8 cellular contexts compared by ENCODE assay signal in the genomic region with DNA sequence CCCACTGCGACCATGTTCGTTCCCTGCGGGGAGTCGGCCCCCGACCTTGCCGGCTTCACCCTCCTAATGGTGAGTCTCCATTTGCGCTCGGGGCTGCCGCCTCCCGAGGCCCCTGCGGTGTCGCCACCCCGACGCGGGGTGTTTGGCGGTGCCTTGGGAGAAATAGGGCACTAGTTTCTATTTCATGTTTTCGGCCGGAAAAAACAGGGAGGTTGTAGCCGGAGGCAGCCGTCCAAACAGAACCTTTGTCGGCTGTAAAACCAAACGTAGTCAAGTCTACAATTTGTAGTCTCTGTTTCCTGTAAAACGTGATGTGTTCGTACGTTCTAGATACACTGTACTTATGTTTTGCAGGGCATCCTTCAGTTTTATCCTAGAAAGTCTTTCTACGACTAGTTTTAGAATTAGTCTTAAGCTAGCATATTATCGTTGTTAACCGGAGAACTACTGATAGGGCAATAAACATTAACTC. TPM values are rescaled to one million over a fixed set of nuclear protein-coding genes. Genes with fewer than 3 reads are reported as not detected.
A peak's percentile ranks its signal among the peaks of the same experiment; 100 is the strongest.
DNase-seq lines count a peak whose midpoint lies in the region; ATAC-seq and TF ChIP-seq lines count a peak whose summit lies in the region.

No MANE protein-coding gene starts in this region.

- peak overlapping the region; percentile 100 for H3K4me3 Mint-ChIP-seq in MCF 10A (ENCODE audit: unreplicated experiment)

- H3K4me3 ChIP-seq in mononuclear cell (ENCODE audit: low read length), result peak overlapping the region; percentile 84

- H3K27ac Mint-ChIP-seq in MCF 10A (ENCODE audit: low read depth, unreplicated experiment), result peak overlapping the region; percentile 100

- no peaks in the 10 kb centered on the region for H3K9me3 Mint-ChIP-seq in MCF 10A (ENCODE audit: unreplicated experiment)

- intact Hi-C loops in MCF 10A (cut with micrococcal nuclease), result no loop called here

- peaks cover 28% of the 10 kb centered on the region for H3K4me1 ChIP-seq in mononuclear cell (ENCODE audit: insufficient read depth, low read length)

- no peaks in the 10 kb centered on the region for H3K27me3 ChIP-seq in mononuclear cell (ENCODE audit: insufficient read depth, low read length)

- DNase-seq in MCF 10A (ENCODE audit: unreplicated experiment) (no peak), mesenteric fat pad (ENCODE audit: low spot score) (no peak), NCI-H146 (lab: John Stamatoyannopoulos, UW) (no peak)
- no peak for DNase-seq in activated CD4-positive, CD25-positive, alpha-beta regulatory T cell (lab: John Stamatoyannopoulos, UW)

- no TSS peak for BruUV-seq in MCF 10A (replicated peaks; lab: Mats Ljungman, UMichigan)

- CTCF ChIA-PET in MCF 10A (lab: Yijun Ruan, JAX), result interaction anchor here (0.6 to 1.3 kb wide), 3 partner anchors 22 to 187 kb away, joined by 3 to 5 read pairs (median 3); no protein-coding TSS in a partner anchor

- H3K9me3 ChIP-seq in mononuclear cell (ENCODE audit: low read depth, low read length), result no peaks in the 10 kb centered on the region

- no peak for TF ChIP-seq CTCF in MCF 10A (IDR thresholded peaks at IDR 0.05; ENCODE audit: unreplicated experiment)

- peaks cover 45% of the 10 kb centered on the region for H3K4me1 Mint-ChIP-seq in MCF 10A (ENCODE audit: insufficient read depth, unreplicated experiment)

- H3K27me3 Mint-ChIP-seq in MCF 10A (ENCODE audit: insufficient read depth, unreplicated experiment), result no peaks in the 10 kb centered on the region

- POLR2A ChIA-PET in MCF 10A (lab: Yijun Ruan, JAX), result interaction anchor here (0.7 to 3.0 kb wide), 26 partner anchors 9 to 326 kb away, joined by 3 to 20 read pairs (median 4); partner anchors contain the start of genes AFG3L2, CEP192, PTPN2 and SEH1L

- ATAC-seq in GM18498 (IDR thresholded peaks at IDR 0.05; ENCODE audit: unreplicated experiment), result peak; percentile 37
- ATAC-seq in HG03280 (IDR thresholded peaks at IDR 0.05; ENCODE audit: unreplicated experiment), result peak; percentile 20
- ATAC-seq in GM18873 (IDR thresholded peaks at IDR 0.05; ENCODE audit: low FRiP score, unreplicated experiment), result no peak

- H3K36me3 Mint-ChIP-seq in MCF 10A (ENCODE audit: insufficient read depth, unreplicated experiment), result peaks cover 20% of the 10 kb centered on the region

RNA-seq across cellular contexts. Expression of gene PSMG2, which starts 0.3 kb away (rescaled TPM):
- total RNA-seq in MCF 10A (2022) (88.6 and 100 TPM in 2 replicates), mononuclear cell (88.1 TPM), mesenteric fat pad (73.0 TPM)

RNA-seq across cellular contexts. Expression of gene CEP76, which starts 0.6 kb away (rescaled TPM):
- total RNA-seq in MCF 10A (2022) (4.9 and 6.4 TPM in 2 replicates), mononuclear cell (9.6 TPM), mesenteric fat pad (8.2 TPM)

RNA-seq across cellular contexts. Expression of gene SPIRE1, which starts 45.2 kb away (rescaled TPM):
- total RNA-seq in MCF 10A (2022) (64.8 and 78.2 TPM in 2 replicates), mononuclear cell (5.0 TPM), mesenteric fat pad (39.8 TPM)
